ENCODE assay signal across 16 cellular contexts in the genomic region with DNA sequence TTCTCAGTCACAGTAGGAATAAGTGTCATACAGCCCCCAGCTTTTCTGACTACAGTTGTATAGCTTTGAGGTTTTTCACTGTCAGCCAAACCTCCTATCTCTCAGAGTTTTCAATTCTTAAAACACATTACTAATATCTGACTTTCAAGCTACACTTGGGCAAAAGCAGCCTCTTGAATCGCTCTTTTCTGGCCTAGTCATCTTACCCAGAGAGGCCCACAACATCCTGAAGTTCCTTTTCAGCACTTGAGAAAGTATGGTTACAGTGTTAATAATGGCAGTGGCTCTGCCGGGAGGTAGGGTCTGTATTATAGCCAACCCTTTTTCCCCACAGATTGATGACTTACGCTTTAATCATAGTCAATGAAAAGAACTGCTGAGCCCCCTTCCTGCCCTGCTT.
DNase-seq lines count a peak whose midpoint lies in the region; ATAC-seq, FAIRE-seq and TF ChIP-seq lines count a peak whose summit lies in the region.
"Had no signal": no experiment of that assay in that cellular context is flagged by ENCODE, and none has a peak within 500 bp of the region (broad histone marks: within the 10 kb centered on the region; RNA-seq: fewer than 3 reads in every experiment).

No MANE protein-coding gene starts in this region.

- H3K9me3 ChIP-seq in WERI-Rb-1 (ENCODE audit: severe bottlenecking) (no peaks in the 10 kb centered on the region), GM12878 (replicated peaks; ENCODE audit: control insufficient read depth, insufficient read depth, low read length) (no peaks in the 10 kb centered on the region), BE2C (no peaks in the 10 kb centered on the region)

- H3K4me1 ChIP-seq in GM12878 (ENCODE audit: control insufficient read depth, insufficient read depth, low read length) (peaks cover 8% of the 10 kb centered on the region), BE2C (no peaks in the 10 kb centered on the region)

- H3K4me3 ChIP-seq in WERI-Rb-1 (ENCODE audit: low read depth, low read length) (no peak overlapping the region), GM12878 (no peak overlapping the region), BE2C (ENCODE audit: low read depth, low read length) (no peak overlapping the region)
- H3K4me3 ChIP-seq: dorsolateral prefrontal cortex, lung had no signal

- no peak overlapping the region for H3K4me2 ChIP-seq in GM12878 (ENCODE audit: control insufficient read depth, insufficient read depth)

- H3K36me3 ChIP-seq in WERI-Rb-1 (peaks cover 4% of the 10 kb centered on the region; the same call in 1 of the 2 replicates), GM12878 (ENCODE audit: control insufficient read depth in 2 of 2, insufficient read depth in 2 of 2, low read length in 1 of 2) (peaks cover 0 to 15% of the 10 kb centered on the region in 2 experiments; a peak in 3 of 4 replicates), BE2C (no peaks in the 10 kb centered on the region; the same call in 1 of the 2 replicates)

- TF ChIP-seq EP300 in GM12878 (IDR thresholded peaks at IDR 0.05; ENCODE audit: borderline replicate concordance in 1 of 2, control insufficient read depth in 1 of 2, low read depth in 2 of 2, low read length in 2 of 2) = no peak

- peak; percentile 6 for DNase-seq in stimulated activated naive CD4-positive, alpha-beta T cell treated with Interleukin-2 at 50 U/mL for 16 hours (lab: John Stamatoyannopoulos, UW)
- no peak for DNase-seq in stimulated activated naive CD4-positive, alpha-beta T cell (lab: John Stamatoyannopoulos, UW)
- no peak for DNase-seq in WERI-Rb-1
- DNase-seq in GM12878 (ENCODE audit: low read depth, low spot score) = no peak
- no peak for DNase-seq in BE2C
- no peak for DNase-seq in kidney glomerular epithelial cell (lab: John Stamatoyannopoulos, UW)
- no peak for DNase-seq in NCI-H128 (lab: John Stamatoyannopoulos, UW; ENCODE audit: unreplicated experiment)
- DNase-seq: activated gamma-delta T cell treated with Interleukin-2 at 50 U/mL for 16 hours, dorsolateral prefrontal cortex, NCI-H187, NCI-H446 treated with DMSO at 0.1 percent for 48 hours, posterior cingulate gyrus, small intestine had no signal

- CTCF ChIA-PET in GM12878 (lab: Yijun Ruan, JAX) = interaction anchor here (0.8 to 2.0 kb wide), 2 partner anchors 56 to 143 kb away, joined by 3 to 5 read pairs; no protein-coding TSS in a partner anchor

- H3K9ac ChIP-seq in GM12878 (ENCODE audit: control insufficient read depth, insufficient read depth, low read length) = no peak overlapping the region

- H2AFZ ChIP-seq in GM12878 (ENCODE audit: control insufficient read depth, low read depth, low read length) = no peak overlapping the region

- SMC1A ChIA-PET in GM12878 (lab: Charles Lee; ENCODE audit: uncharacterized antibody, unreplicated experiment) = interaction anchor here (0.8 to 2.2 kb wide), 5 partner anchors 10 to 37 kb away, joined by 3 to 6 read pairs (median 3); no protein-coding TSS in a partner anchor

- no peaks in the 10 kb centered on the region; the same call in 1 of the 2 replicates for H3K79me2 ChIP-seq in GM12878 (ENCODE audit: control insufficient read depth, insufficient read depth, low read length)

- H3K27ac ChIP-seq in WERI-Rb-1 = peak overlapping the region; percentile 53
- no peak overlapping the region for H3K27ac ChIP-seq in GM12878 (ENCODE audit: control insufficient read depth, insufficient read depth)
- H3K27ac ChIP-seq: dorsolateral prefrontal cortex, VCaP had no signal

- ATAC-seq in GM12878 = no peak; the same call in 1 of the 3 replicates

- POLR2A ChIA-PET in GM12878 (lab: Charles Lee) = no interaction called here

- no peak for TF ChIP-seq CTCF in WERI-Rb-1 (IDR thresholded peaks at IDR 0.05; ENCODE audit: low read depth, low read length)
- TF ChIP-seq CTCF in GM12878 (IDR thresholded peaks at IDR 0.05 in 2 of 3, conservative IDR thresholded peaks at IDR 0.05 in 1 of 3; ENCODE audit: control insufficient read depth in 2 of 3, extremely low read depth in 1 of 3, insufficient read depth in 1 of 3, low read depth in 3 of 3, low read length in 3 of 3) = no peak
- TF ChIP-seq CTCF in BE2C (IDR thresholded peaks at IDR 0.05; ENCODE audit: low read depth, low read length) = no peak

- in situ Hi-C loops in GM12878 (cut with MboI) = no loop called here

- 42% methylated on average over 3 of the region's 3 CpGs for WGBS in GM12878 (ENCODE audit: insufficient coverage, insufficient replicate concordance, low lambda C conversion rate, missing lambda C conversion rate)

- H4K20me1 ChIP-seq in GM12878 (ENCODE audit: control insufficient read depth, insufficient read depth) = no peaks in the 10 kb centered on the region

- H3K27me3 ChIP-seq in WERI-Rb-1 (ENCODE audit: insufficient read depth, low read depth, severe bottlenecking) (no peaks in the 10 kb centered on the region), GM12878 (replicated peaks in 1 of 2; ENCODE audit: control insufficient read depth in 2 of 2, insufficient read depth in 2 of 2, low read length in 1 of 2) (no peaks in the 10 kb centered on the region), BE2C (no peaks in the 10 kb centered on the region)
- H3K27me3 ChIP-seq: dorsolateral prefrontal cortex had no signal

- intact Hi-C loops in GM12878 (cut with micrococcal nuclease; ENCODE audit: unreplicated experiment) = no loop called here

- BruUV-seq in GM12878 (replicated peaks; lab: Mats Ljungman, UMichigan) = no TSS peak

- FAIRE-seq in GM12878 (lab: Jason Lieb, UNC) = no peak
- FAIRE-seq: GM12891, small intestine had no signal

- TF ChIP-seq POLR2A in GM12878 (IDR thresholded peaks at IDR 0.05; ENCODE audit: low read depth, low read length) = no peak

- TF ChIP-seq RAD21 in GM12878 (IDR thresholded peaks at IDR 0.05; ENCODE audit: insufficient read depth, low read depth, low read length) = no peak

- RAD21 ChIA-PET in GM12878 (lab: Charles Lee; ENCODE audit: unreplicated experiment) = no interaction called here

TF ChIP-seq in GM12878, 131 proteins besides CTCF, POLR2A, EP300 and RAD21:
- TF ChIP-seq PAX5 (IDR thresholded peaks at IDR 0.05; ENCODE audit: borderline replicate concordance, low read depth, low read length) = no peak
- TF ChIP-seq TARDBP (IDR thresholded peaks at IDR 0.05; ENCODE audit: borderline replicate concordance) = no peak
- TF ChIP-seq SMAD1 (IDR thresholded peaks at IDR 0.05; ENCODE audit: low read depth, partially characterized antibody) = no peak
- TF ChIP-seq, protein P1, sequence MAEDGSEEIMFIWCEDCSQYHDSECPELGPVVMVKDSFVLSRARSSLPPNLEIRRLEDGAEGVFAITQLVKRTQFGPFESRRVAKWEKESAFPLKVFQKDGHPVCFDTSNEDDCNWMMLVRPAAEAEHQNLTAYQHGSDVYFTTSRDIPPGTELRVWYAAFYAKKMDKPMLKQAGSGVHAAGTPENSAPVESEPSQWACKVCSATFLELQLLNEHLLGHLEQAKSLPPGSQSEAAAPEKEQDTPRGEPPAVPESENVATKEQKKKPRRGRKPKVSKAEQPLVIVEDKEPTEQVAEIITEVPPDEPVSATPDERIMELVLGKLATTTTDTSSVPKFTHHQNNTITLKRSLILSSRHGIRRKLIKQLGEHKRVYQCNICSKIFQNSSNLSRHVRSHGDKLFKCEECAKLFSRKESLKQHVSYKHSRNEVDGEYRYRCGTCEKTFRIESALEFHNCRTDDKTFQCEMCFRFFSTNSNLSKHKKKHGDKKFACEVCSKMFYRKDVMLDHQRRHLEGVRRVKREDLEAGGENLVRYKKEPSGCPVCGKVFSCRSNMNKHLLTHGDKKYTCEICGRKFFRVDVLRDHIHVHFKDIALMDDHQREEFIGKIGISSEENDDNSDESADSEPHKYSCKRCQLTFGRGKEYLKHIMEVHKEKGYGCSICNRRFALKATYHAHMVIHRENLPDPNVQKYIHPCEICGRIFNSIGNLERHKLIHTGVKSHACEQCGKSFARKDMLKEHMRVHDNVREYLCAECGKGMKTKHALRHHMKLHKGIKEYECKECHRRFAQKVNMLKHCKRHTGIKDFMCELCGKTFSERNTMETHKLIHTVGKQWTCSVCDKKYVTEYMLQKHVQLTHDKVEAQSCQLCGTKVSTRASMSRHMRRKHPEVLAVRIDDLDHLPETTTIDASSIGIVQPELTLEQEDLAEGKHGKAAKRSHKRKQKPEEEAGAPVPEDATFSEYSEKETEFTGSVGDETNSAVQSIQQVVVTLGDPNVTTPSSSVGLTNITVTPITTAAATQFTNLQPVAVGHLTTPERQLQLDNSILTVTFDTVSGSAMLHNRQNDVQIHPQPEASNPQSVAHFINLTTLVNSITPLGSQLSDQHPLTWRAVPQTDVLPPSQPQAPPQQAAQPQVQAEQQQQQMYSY (CRISPR knock-in tag; IDR thresholded peaks at IDR 0.05) = no peak
- TF ChIP-seq CREM (IDR thresholded peaks at IDR 0.05; ENCODE audit: low read depth) = no peak
- peak; percentile 26; the same call in 1 of the 2 replicates for TF ChIP-seq RUNX3 (IDR thresholded peaks at IDR 0.05; ENCODE audit: low read length)
